Comparison of ENCODE assay signal across 6 cellular contexts in the genomic region with DNA sequence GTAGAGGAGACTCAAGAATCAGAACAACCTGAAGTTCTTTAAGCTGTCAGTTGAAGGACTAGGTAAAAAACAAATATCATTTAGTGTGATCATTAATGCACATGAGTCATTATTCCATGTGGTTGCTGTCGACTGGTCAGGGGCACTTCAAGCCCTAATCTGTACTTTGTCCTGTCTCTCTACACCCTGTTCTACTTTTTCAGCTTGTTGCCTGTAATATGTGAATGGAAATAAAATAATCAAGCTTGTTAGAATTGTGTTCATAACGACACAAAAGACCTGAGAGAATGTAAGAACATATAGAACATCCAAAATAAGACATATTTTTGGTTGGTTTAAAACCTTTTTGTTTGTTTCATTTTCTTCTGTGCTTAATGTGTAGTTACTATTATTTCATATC.
DNase-seq lines count a peak whose midpoint lies in the region; ATAC-seq, FAIRE-seq and TF ChIP-seq lines count a peak whose summit lies in the region.
"Not testable (repeated sequence)": the region's sequence is repeated elsewhere in the genome, so short reads cannot be mapped to it uniquely, and the experiment has no call there.

No MANE protein-coding gene starts in this region.

- not testable (repeated sequence) for H3K4me3 ChIP-seq in hepatocyte; psoas muscle; small intestine (ENCODE audit: low read depth in 1 of 2, low read length in 2 of 2)

- H3K4me2 ChIP-seq in hepatocyte = peak overlapping the region; percentile 65

- intact Hi-C loops in psoas muscle (cut with DNase I) = not testable (repeated sequence)

- DNase-seq in HT-29 (ENCODE audit: low spot score) (peak; percentile 15), RCC 7860 (ENCODE audit: low spot score) (peak; percentile 1), astrocyte of the hippocampus (ENCODE audit: low read depth, low spot score) (peak; percentile 0), small intestine (peak; percentile 38)
- DNase-seq in hepatocyte (ENCODE audit: low spot score); psoas muscle: not testable (repeated sequence)

- not testable (repeated sequence) for H3K36me3 ChIP-seq in hepatocyte (replicated peaks; ENCODE audit: insufficient read depth, low read depth); psoas muscle (ENCODE audit: insufficient read depth in 1 of 2, low read depth in 1 of 2); small intestine (ENCODE audit: control insufficient read depth in 2 of 2, insufficient read depth in 2 of 2, low read length in 2 of 2)

- TF ChIP-seq CTCF in hepatocyte (IDR thresholded peaks at IDR 0.05; ENCODE audit: poor library complexity); psoas muscle (IDR thresholded peaks at IDR 0.05): not testable (repeated sequence)

- not testable (repeated sequence) for H3K9me2 ChIP-seq in hepatocyte (replicated peaks; ENCODE audit: insufficient read depth)

- WGBS in hepatocyte (ENCODE audit: low lambda C conversion rate, missing lambda C conversion rate) = 41% methylated on average over 2 of the region's 2 CpGs
- 42 to 67% (median 51%) methylated on average over 2 of the region's 2 CpGs for WGBS in psoas muscle, 3 donors
- 11 to 44% (median 44%) methylated on average over 1 to 2 of the region's 2 CpGs for WGBS in small intestine, 3 donors

- not testable (repeated sequence) for H3K4me1 ChIP-seq in hepatocyte (ENCODE audit: insufficient read depth); psoas muscle; small intestine (ENCODE audit: control insufficient read depth in 2 of 2, insufficient read depth in 1 of 2, low read depth in 1 of 2, low read length in 1 of 2)

- not testable (repeated sequence) for H2AFZ ChIP-seq in hepatocyte

- FAIRE-seq in RCC 7860 (lab: Jason Lieb, UNC); small intestine (lab: Jason Lieb, UNC): not testable (repeated sequence)

- H3K79me2 ChIP-seq in hepatocyte = not testable (repeated sequence)

- H3K27ac ChIP-seq in hepatocyte (peak overlapping the region; percentile 53), psoas muscle (peak overlapping the region; percentile 46)
- not testable (repeated sequence) for H3K27ac ChIP-seq in small intestine (ENCODE audit: low read depth in 1 of 2, low read length in 1 of 2)

- not testable (repeated sequence) for H4K20me1 ChIP-seq in hepatocyte (ENCODE audit: insufficient read depth, poor library complexity, severe bottlenecking)

- not testable (repeated sequence) for H3K9me3 ChIP-seq in hepatocyte (ENCODE audit: low read depth); psoas muscle; small intestine (ENCODE audit: control insufficient read depth, low read depth)

- H3K27me3 ChIP-seq in hepatocyte; psoas muscle (ENCODE audit: insufficient read depth in 3 of 3, low read length in 2 of 3); small intestine (ENCODE audit: control insufficient read depth in 2 of 2, insufficient read depth in 2 of 2, low read length in 2 of 2): not testable (repeated sequence)

- ATAC-seq in psoas muscle = not testable (repeated sequence)
